In the genomic region with DNA sequence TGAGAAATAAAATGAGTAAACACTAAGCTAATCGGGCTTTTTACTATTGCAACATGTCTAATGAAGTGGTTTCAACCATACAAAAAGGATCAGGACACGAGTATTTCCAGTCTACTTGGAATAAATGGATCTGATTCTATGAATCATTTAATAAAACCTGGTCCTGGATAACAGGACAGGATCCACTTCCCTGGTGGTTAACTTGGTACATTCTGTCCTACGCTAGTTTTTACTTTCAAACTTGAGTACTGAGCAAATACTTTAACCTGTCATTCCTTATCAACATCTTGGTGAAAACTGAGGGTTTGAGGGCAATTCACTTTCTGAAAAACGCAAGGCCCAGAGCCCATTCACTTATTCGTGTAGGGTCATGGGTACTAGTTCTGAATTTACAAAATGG, we compare ENCODE assay signal across 39 cellular contexts.
"Had no signal": no experiment of that assay in that cellular context is flagged by ENCODE, and none has a peak within 500 bp of the region (broad histone marks: within the 10 kb centered on the region; RNA-seq: fewer than 3 reads in every experiment).

No MANE protein-coding gene starts in this region.

- H3K4me1 Mint-ChIP-seq: activated naive CD4-positive, alpha-beta T cell treated with anti-CD3 and anti-CD28 coated beads, Interleukin-2, amount 10 ng/mL, durations not matched to agents 7 days and 5 days; activated naive CD4-positive, alpha-beta T cell treated with anti-CD3 and anti-CD28 coated beads, Interleukin-2, amount 50 U/mL, for 24 hours; activated T-helper 17 cell treated with anti-CD3 and anti-CD28 coated beads, Interleukin-2, amount 50 U/mL, for 72 hours; brain; central memory CD8-positive, alpha-beta T cell had no signal

- H3K27me3 ChIP-seq: adrenal gland, ascending aorta, body of pancreas, brain microvascular endothelial cell, breast epithelium, cardiac muscle cell had no signal

- H3K9me3 ChIP-seq: adrenal gland, ascending aorta, body of pancreas, breast epithelium had no signal

- DNase-seq: activated effector memory CD4-positive, alpha-beta T cell treated with anti-CD3 and anti-CD28 coated beads, Interleukin-2, amount 50 U/mL, for 16 hours; activated effector memory CD4-positive, alpha-beta T cell treated with Interleukin-2 at 50 U/mL for 16 hours; activated gamma-delta T cell; activated gamma-delta T cell treated with Interleukin-2 at 50 U/mL for 16 hours; activated naive CD4-positive, alpha-beta T cell; activated naive CD4-positive, alpha-beta T cell treated with anti-CD3 and anti-CD28 coated beads for 36 hours; activated naive CD4-positive, alpha-beta T cell treated with anti-CD3 and anti-CD28 coated beads, Interleukin-2, amount 10 ng/mL, durations not matched to agents 7 days and 5 days; activated naive CD4-positive, alpha-beta T cell treated with anti-CD3 and anti-CD28 coated beads, Interleukin-2, amount 50 U/mL, for 16 hours; activated naive CD4-positive, alpha-beta T cell treated with Interleukin-2 at 50 U/mL for 16 hours; activated naive CD8-positive, alpha-beta T cell treated with anti-CD3 and anti-CD28 coated beads for 36 hours; activated naive CD8-positive, alpha-beta T cell treated with anti-CD3 and anti-CD28 coated beads, Interleukin-2, amount 10 ng/mL, durations not matched to agents 7 days and 5 days; activated naive CD8-positive, alpha-beta T cell treated with anti-CD3 and anti-CD28 coated beads, Interleukin-2, amount 50 U/mL, for 24 hours; activated T-cell treated with anti-CD3 and anti-CD28 coated beads for 4 hours; activated T-cell treated with anti-CD3 and anti-CD28 coated beads, Interleukin-2, amount 50 U/mL, for 1 hour; activated T-cell treated with anti-CD3 and anti-CD28 coated beads, Interleukin-2, amount 50 U/mL, for 24 hours; activated T-cell treated with anti-CD3 and anti-CD28 coated beads, Interleukin-2, amount 50 U/mL, for 4 hours; activated T-cell treated with anti-CD3 and anti-CD28 coated beads, Interleukin-2, amount 50 U/mL, for 48 hours; activated T-cell treated with anti-CD3 and anti-CD28 coated beads, Interleukin-2, amount 50 U/mL, for 72 hours; amniotic stem cell; amygdala; anterior cingulate cortex; aorta; brain microvascular endothelial cell; caudate nucleus; central memory CD4-positive, alpha-beta T cell; cerebellar nuclear complex had no signal

- H3K4me3 ChIP-seq: adrenal gland, ascending aorta, body of pancreas, breast epithelium, cardiac muscle cell had no signal

- H3K36me3 ChIP-seq: adrenal gland, ascending aorta, brain microvascular endothelial cell, breast epithelium, cardiac muscle cell had no signal

- H3K27me3 Mint-ChIP-seq: activated naive CD4-positive, alpha-beta T cell treated with anti-CD3 and anti-CD28 coated beads, Interleukin-2, amount 50 U/mL, for 24 hours; activated naive CD8-positive, alpha-beta T cell; activated naive CD8-positive, alpha-beta T cell treated with anti-CD3 and anti-CD28 coated beads for 36 hours; activated naive CD8-positive, alpha-beta T cell treated with anti-CD3 and anti-CD28 coated beads, Interleukin-2, amount 50 U/mL, for 24 hours; brain had no signal

- ATAC-seq: activated naive CD4-positive, alpha-beta T cell treated with anti-CD3 and anti-CD28 coated beads, Interleukin-2, amount 50 U/mL, for 72 hours; activated naive CD8-positive, alpha-beta T cell treated with anti-CD3 and anti-CD28 coated beads, Interleukin-2, amount 50 U/mL, for 24 hours; activated T-cell treated with anti-CD3 and anti-CD28 coated beads, Interleukin-2, amount 50 U/mL, for 4 hours; activated T-cell treated with anti-CD3 and anti-CD28 coated beads, Interleukin-2, amount 50 U/mL, for 72 hours; activated T-helper 17 cell treated with anti-CD3 and anti-CD28 coated beads, Interleukin-2, amount 50 U/mL, for 72 hours; body of pancreas had no signal

- H3K27ac Mint-ChIP-seq: activated naive CD4-positive, alpha-beta T cell treated with anti-CD3 and anti-CD28 coated beads for 36 hours; activated naive CD4-positive, alpha-beta T cell treated with anti-CD3 and anti-CD28 coated beads, Interleukin-2, amount 10 ng/mL, durations not matched to agents 7 days and 5 days; activated naive CD4-positive, alpha-beta T cell treated with anti-CD3 and anti-CD28 coated beads, Interleukin-2, amount 50 U/mL, for 24 hours; activated naive CD4-positive, alpha-beta T cell treated with anti-CD3 and anti-CD28 coated beads, Interleukin-2, amount 50 U/mL, for 72 hours; activated naive CD8-positive, alpha-beta T cell; activated naive CD8-positive, alpha-beta T cell treated with anti-CD3 and anti-CD28 coated beads for 36 hours; activated naive CD8-positive, alpha-beta T cell treated with anti-CD3 and anti-CD28 coated beads, Interleukin-2, amount 10 ng/mL, durations not matched to agents 7 days and 5 days; activated naive CD8-positive, alpha-beta T cell treated with anti-CD3 and anti-CD28 coated beads, Interleukin-2, amount 50 U/mL, for 24 hours; activated T-cell treated with anti-CD3 and anti-CD28 coated beads, Interleukin-2, amount 50 U/mL, for 24 hours; activated T-cell treated with anti-CD3 and anti-CD28 coated beads, Interleukin-2, amount 50 U/mL, for 72 hours; activated T-helper 1 cell treated with anti-CD3 and anti-CD28 coated beads, Interleukin-12 subunit alpha, Interleukin-12 subunit beta, Interleukin-2, Interleukin-4 antibody, amounts not matched to agents 30 ng/mL and 10 ng/mL and 1 ng/mL, durations not matched to agents 14 hours and 24 hours and 36 hours; activated T-helper 17 cell treated with anti-CD3 and anti-CD28 coated beads, Interleukin-2, amount 50 U/mL, for 72 hours; activated T-helper 2 cell treated with anti-CD3 and anti-CD28 coated beads, Interferon-gamma antibody, Interleukin-2, Interleukin-4, amounts not matched to agents 10 μg/mL and 5 μg/mL and 100 μg/mL, durations not matched to agents 14 hours and 24 hours and 36 hours; brain had no signal

- H3K27ac ChIP-seq: adrenal gland, ascending aorta, body of pancreas, brain microvascular endothelial cell, breast epithelium, cardiac muscle cell had no signal

- H3K36me3 Mint-ChIP-seq: activated naive CD4-positive, alpha-beta T cell treated with anti-CD3 and anti-CD28 coated beads, Interleukin-2, amount 10 ng/mL, durations not matched to agents 7 days and 5 days; activated naive CD4-positive, alpha-beta T cell treated with anti-CD3 and anti-CD28 coated beads, Interleukin-2, amount 50 U/mL, for 24 hours; activated naive CD4-positive, alpha-beta T cell treated with anti-CD3 and anti-CD28 coated beads, Interleukin-2, amount 50 U/mL, for 72 hours; activated naive CD8-positive, alpha-beta T cell treated with anti-CD3 and anti-CD28 coated beads for 36 hours; activated naive CD8-positive, alpha-beta T cell treated with anti-CD3 and anti-CD28 coated beads, Interleukin-2, amount 10 ng/mL, durations not matched to agents 7 days and 5 days had no signal

- H3K4me1 ChIP-seq: ascending aorta, body of pancreas, breast epithelium had no signal

- H3K9me3 Mint-ChIP-seq: activated naive CD4-positive, alpha-beta T cell treated with anti-CD3 and anti-CD28 coated beads for 36 hours; activated naive CD4-positive, alpha-beta T cell treated with anti-CD3 and anti-CD28 coated beads, Interleukin-2, amount 10 ng/mL, durations not matched to agents 7 days and 5 days; activated naive CD4-positive, alpha-beta T cell treated with anti-CD3 and anti-CD28 coated beads, Interleukin-2, amount 50 U/mL, for 24 hours; activated naive CD4-positive, alpha-beta T cell treated with anti-CD3 and anti-CD28 coated beads, Interleukin-2, amount 50 U/mL, for 72 hours; activated naive CD8-positive, alpha-beta T cell treated with anti-CD3 and anti-CD28 coated beads for 36 hours; activated naive CD8-positive, alpha-beta T cell treated with anti-CD3 and anti-CD28 coated beads, Interleukin-2, amount 10 ng/mL, durations not matched to agents 7 days and 5 days; activated naive CD8-positive, alpha-beta T cell treated with anti-CD3 and anti-CD28 coated beads, Interleukin-2, amount 50 U/mL, for 24 hours; activated T-cell treated with anti-CD3 and anti-CD28 coated beads, Interleukin-2, amount 50 U/mL, for 24 hours; activated T-cell treated with anti-CD3 and anti-CD28 coated beads, Interleukin-2, amount 50 U/mL, for 4 hours; activated T-cell treated with anti-CD3 and anti-CD28 coated beads, Interleukin-2, amount 50 U/mL, for 72 hours; activated T-helper 1 cell treated with anti-CD3 and anti-CD28 coated beads, Interleukin-12 subunit alpha, Interleukin-12 subunit beta, Interleukin-2, Interleukin-4 antibody, amounts not matched to agents 30 ng/mL and 10 ng/mL and 1 ng/mL, durations not matched to agents 14 hours and 24 hours and 36 hours; activated T-helper 17 cell treated with anti-CD3 and anti-CD28 coated beads, Interleukin-2, amount 50 U/mL, for 72 hours; activated T-helper 2 cell treated with anti-CD3 and anti-CD28 coated beads, Interferon-gamma antibody, Interleukin-2, Interleukin-4, amounts not matched to agents 10 μg/mL and 5 μg/mL and 100 μg/mL, durations not matched to agents 14 hours and 24 hours and 36 hours; brain; central memory CD8-positive, alpha-beta T cell had no signal

- H3K4me3 Mint-ChIP-seq: activated naive CD4-positive, alpha-beta T cell treated with anti-CD3 and anti-CD28 coated beads for 36 hours; activated naive CD4-positive, alpha-beta T cell treated with anti-CD3 and anti-CD28 coated beads, Interleukin-2, amount 10 ng/mL, durations not matched to agents 7 days and 5 days; activated naive CD4-positive, alpha-beta T cell treated with anti-CD3 and anti-CD28 coated beads, Interleukin-2, amount 50 U/mL, for 24 hours; activated naive CD8-positive, alpha-beta T cell; activated naive CD8-positive, alpha-beta T cell treated with anti-CD3 and anti-CD28 coated beads for 36 hours; activated naive CD8-positive, alpha-beta T cell treated with anti-CD3 and anti-CD28 coated beads, Interleukin-2, amount 10 ng/mL, durations not matched to agents 7 days and 5 days; activated naive CD8-positive, alpha-beta T cell treated with anti-CD3 and anti-CD28 coated beads, Interleukin-2, amount 50 U/mL, for 24 hours; activated T-cell treated with anti-CD3 and anti-CD28 coated beads, Interleukin-2, amount 50 U/mL, for 24 hours; activated T-cell treated with anti-CD3 and anti-CD28 coated beads, Interleukin-2, amount 50 U/mL, for 4 hours; activated T-cell treated with anti-CD3 and anti-CD28 coated beads, Interleukin-2, amount 50 U/mL, for 72 hours; activated T-helper 1 cell treated with anti-CD3 and anti-CD28 coated beads, Interleukin-12 subunit alpha, Interleukin-12 subunit beta, Interleukin-2, Interleukin-4 antibody, amounts not matched to agents 30 ng/mL and 10 ng/mL and 1 ng/mL, durations not matched to agents 14 hours and 24 hours and 36 hours; activated T-helper 17 cell treated with anti-CD3 and anti-CD28 coated beads, Interleukin-2, amount 50 U/mL, for 72 hours; brain; central memory CD8-positive, alpha-beta T cell had no signal
